Comparison of ENCODE assay signal across 25 cellular contexts in the genomic region with DNA sequence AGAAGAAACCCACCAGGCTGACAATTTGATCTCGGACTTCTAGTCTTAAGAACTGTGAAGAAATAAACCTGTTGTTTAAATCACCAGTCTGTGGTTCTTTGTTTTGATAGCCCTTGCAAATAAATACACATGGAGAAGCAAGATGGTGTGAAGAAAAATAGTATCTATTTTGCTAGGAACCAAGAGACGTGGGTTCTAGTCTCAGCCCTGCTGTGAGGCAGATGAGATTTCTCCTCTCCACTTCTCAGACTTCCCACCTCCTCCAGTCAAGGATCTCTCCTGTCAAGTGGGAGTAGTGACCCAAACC.
DNase-seq lines count a peak whose midpoint lies in the region; ATAC-seq, FAIRE-seq and TF ChIP-seq lines count a peak whose summit lies in the region.
"Had no signal": no experiment of that assay in that cellular context is flagged by ENCODE, and none has a peak within 500 bp of the region (broad histone marks: within the 10 kb centered on the region; RNA-seq: fewer than 3 reads in every experiment).

No MANE protein-coding gene starts in this region.

- no peak for TF ChIP-seq RAD21 in H1 (IDR thresholded peaks at IDR 0.05 in 1 of 2, conservative IDR thresholded peaks at IDR 0.05 in 1 of 2; ENCODE audit: low read depth in 2 of 2, low read length in 2 of 2)

- no peak overlapping the region for H3K4ac ChIP-seq in H1 (replicated peaks; ENCODE audit: insufficient read length, low read depth, low read length)

- H3K4me1 Mint-ChIP-seq in CD8-positive, alpha-beta memory T cell: no peaks in the 10 kb centered on the region

- peaks cover 0 to 2% of the 10 kb centered on the region in 2 experiments for H4K20me1 ChIP-seq in H1 (replicated peaks in 1 of 2; ENCODE audit: control insufficient read depth in 1 of 2, insufficient read depth in 2 of 2, low read length in 2 of 2)
- H4K20me1 ChIP-seq: BLaER1 treated with 17β-estradiol and CSF1 and Interleukin-3, amounts not matched to agents 10 nM and 100 nM had no signal

- TF ChIP-seq CTCF in WERI-Rb-1 (IDR thresholded peaks at IDR 0.05; ENCODE audit: low read depth, low read length): no peak
- TF ChIP-seq CTCF in H1 (IDR thresholded peaks at IDR 0.05; ENCODE audit: control extremely low read depth in 1 of 3, insufficient read depth in 1 of 3, low read depth in 1 of 3, low read length in 3 of 3): no peak
- TF ChIP-seq CTCF in omental fat pad (IDR thresholded peaks at IDR 0.05): no peak

- no peaks in the 10 kb centered on the region for H3K27me3 ChIP-seq in CD8-positive, alpha-beta memory T cell (ENCODE audit: insufficient read depth, low read length, poor library complexity, severe bottlenecking)
- H3K27me3 ChIP-seq in WERI-Rb-1 (ENCODE audit: insufficient read depth, low read depth, severe bottlenecking) (no peaks in the 10 kb centered on the region), H1 (replicated peaks in 1 of 4; ENCODE audit: control insufficient read depth in 3 of 4, extremely low read depth in 1 of 4, insufficient read depth in 3 of 4, low read length in 3 of 4) (no peaks in the 10 kb centered on the region)
- H3K27me3 ChIP-seq: BLaER1 treated with 17β-estradiol and CSF1 and Interleukin-3, amounts not matched to agents 10 nM and 100 nM had no signal

- H3K4me3 ChIP-seq in CD8-positive, alpha-beta memory T cell (ENCODE audit: low read length): no peak overlapping the region
- H3K4me3 ChIP-seq in WERI-Rb-1 (ENCODE audit: low read depth, low read length) (no peak overlapping the region), H1 (ENCODE audit: extremely low read depth in 1 of 4, insufficient read depth in 2 of 4, low read depth in 3 of 4, low read length in 4 of 4) (no peak overlapping the region)
- H3K4me3 ChIP-seq: A549; BLaER1 treated with 17β-estradiol and CSF1 and Interleukin-3, amounts not matched to agents 10 nM and 100 nM; GM12878 had no signal

- ATAC-seq in omental fat pad (ENCODE audit: low FRiP score): no peak
- ATAC-seq: A549; CD8-positive, alpha-beta T cell; GM12878 had no signal

- no peak overlapping the region for H2AFZ ChIP-seq in H1 (ENCODE audit: low read length)

- no peaks in the 10 kb centered on the region for H3K4me1 ChIP-seq in CD8-positive, alpha-beta memory T cell (ENCODE audit: insufficient read depth, low read length)
- no peaks in the 10 kb centered on the region for H3K4me1 ChIP-seq in H1 (replicated peaks in 1 of 4; ENCODE audit: control insufficient read depth in 3 of 4, insufficient read depth in 4 of 4, low read length in 3 of 4)
- H3K4me1 ChIP-seq: A549 had no signal

- no peak overlapping the region for H3K56ac ChIP-seq in H1 (replicated peaks; ENCODE audit: insufficient read length, low read depth, low read length)

- H4K91ac ChIP-seq in H1 (replicated peaks; ENCODE audit: insufficient read length, low read length): no peak overlapping the region

- H2BK120ac ChIP-seq in H1 (replicated peaks; ENCODE audit: low read depth, low read length): no peak overlapping the region

- H3K14ac ChIP-seq in H1 (ENCODE audit: insufficient read length): no peak overlapping the region

- H4K5ac ChIP-seq in H1 (ENCODE audit: insufficient read length, low read depth, low read length): no peak overlapping the region

- H2BK15ac ChIP-seq in H1 (ENCODE audit: low read length): 0 out of 2 replicates have a peak overlapping the region, but pooled peaks have one; percentile 72

- no peaks in the 10 kb centered on the region for H3K36me3 Mint-ChIP-seq in CD8-positive, alpha-beta memory T cell
- H3K36me3 Mint-ChIP-seq: CD8-positive, alpha-beta T cell had no signal

- no peak overlapping the region for H4K8ac ChIP-seq in H1 (ENCODE audit: extremely low read depth, insufficient read depth, low read length)

- H2BK12ac ChIP-seq in H1 (ENCODE audit: low read depth, low read length): no peak overlapping the region

- no peak for DNase-seq in CD8-positive, alpha-beta memory T cell
- DNase-seq in WERI-Rb-1: no peak
- no peak for DNase-seq in H1 (ENCODE audit: low read depth in 1 of 2, low spot score in 2 of 2)
- DNase-seq in omental fat pad (ENCODE audit: low spot score): no peak
- DNase-seq in anterior cingulate cortex (lab: John Stamatoyannopoulos, UW): no peak
- DNase-seq in islet precursor cell: no peak
- DNase-seq: AML-193; CD4-positive, alpha-beta T cell; CD8-positive, alpha-beta T cell; COR-L47; DMS 273 treated with DMSO at 0.1 percent for 48 hours; DMS153; DMS53; DMS79; DND-41; EL; GDM1 had no signal

- no peak overlapping the region for H3K18ac ChIP-seq in H1 (ENCODE audit: extremely low read depth, low read length)

- H2AK5ac ChIP-seq in H1 (ENCODE audit: low read depth, low read length): no peak overlapping the region

- H3K9me3 ChIP-seq in CD8-positive, alpha-beta memory T cell (ENCODE audit: low read length): no peaks in the 10 kb centered on the region
- peaks cover 6% of the 10 kb centered on the region for H3K9me3 ChIP-seq in WERI-Rb-1 (ENCODE audit: severe bottlenecking)
- no peaks in the 10 kb centered on the region for H3K9me3 ChIP-seq in H1 (ENCODE audit: insufficient read depth in 2 of 2, low read depth in 1 of 2, low read length in 1 of 2)

- TF ChIP-seq POLR2A in H1 (IDR thresholded peaks at IDR 0.05; ENCODE audit: control extremely low read depth in 1 of 2, low read depth in 2 of 2, low read length in 2 of 2): no peak

- H2BK20ac ChIP-seq in H1 (ENCODE audit: low read length): no peak overlapping the region

- CTCF ChIA-PET in CD8-positive, alpha-beta memory T cell (lab: Charles Lee): no interaction called here
- CTCF ChIA-PET in H1 (lab: Charles Lee; ENCODE audit: partially characterized antibody): interaction anchor here (1.0 kb wide), 1 partner anchor 14 kb away, joined by 3 read pairs; no protein-coding TSS in a partner anchor

- no peak for FAIRE-seq in H1 (lab: Jason Lieb, UNC)
- FAIRE-seq: A549, GM12878, GM12892, GM18507 had no signal

- H3K27me3 Mint-ChIP-seq in CD8-positive, alpha-beta memory T cell: peaks cover 0 to 4% of the 10 kb centered on the region in 2 donors
- H3K27me3 Mint-ChIP-seq: CD4-positive, alpha-beta T cell had no signal

- no peak for TF ChIP-seq EP300 in H1 (IDR thresholded peaks at IDR 0.05; ENCODE audit: borderline replicate concordance in 1 of 2, low read depth in 2 of 2, low read length in 2 of 2)

- H3K27ac Mint-ChIP-seq in CD8-positive, alpha-beta memory T cell: no peak overlapping the region
- H3K27ac Mint-ChIP-seq: B cell; CD4-positive, alpha-beta T cell; CD8-positive, alpha-beta T cell had no signal

- no peaks in the 10 kb centered on the region for H3K23me2 ChIP-seq in H1 (ENCODE audit: low read depth, low read length)

- H2BK5ac ChIP-seq in H1 (ENCODE audit: low read depth, low read length): no peak overlapping the region

- H3K27ac ChIP-seq in CD8-positive, alpha-beta memory T cell (ENCODE audit: low read depth, low read length): peak overlapping the region; percentile 9
- H3K27ac ChIP-seq in WERI-Rb-1 (peak overlapping the region; percentile 1; the same call in 1 of the 2 replicates), H1 (ENCODE audit: low read depth, low read length) (no peak overlapping the region)
- H3K27ac ChIP-seq: 22Rv1; A549; BLaER1 treated with 17β-estradiol and CSF1 and Interleukin-3, amounts not matched to agents 10 nM and 100 nM; C4-2B had no signal

- POLR2A ChIA-PET in CD8-positive, alpha-beta memory T cell (lab: Charles Lee): no interaction called here
- POLR2A ChIA-PET in H1 (lab: Charles Lee; ENCODE audit: partially characterized antibody): interaction anchor here (1.4 to 1.7 kb wide), 2 partner anchors 11 to 13 kb away, joined by 5 to 7 read pairs; no protein-coding TSS in a partner anchor

- H3K9ac ChIP-seq in H1 (replicated peaks in 1 of 4; ENCODE audit: extremely low read depth in 1 of 4, low read depth in 3 of 4, low read length in 3 of 4): no peak overlapping the region
- H3K9ac ChIP-seq: BLaER1 treated with 17β-estradiol and CSF1 and Interleukin-3, amounts not matched to agents 10 nM and 100 nM had no signal

- H3K79me2 ChIP-seq in H1 (ENCODE audit: control insufficient read depth in 1 of 2, insufficient read depth in 2 of 2, low read length in 2 of 2): no peaks in the 10 kb centered on the region; a peak in 1 of 4 replicates

- WGBS in H1 (ENCODE audit: extremely low coverage in 1 of 2, insufficient coverage in 1 of 2, insufficient read length in 1 of 2, insufficient replicate concordance in 2 of 2, low coverage in 1 of 2, low lambda C conversion rate in 2 of 2, missing lambda C conversion rate in 1 of 2), 2 experiments: 95% methylated on average over 2 of the region's 2 CpGs; no CpG with 5 or more reads in 1 of the 2 experiments

- H3K9me3 Mint-ChIP-seq in CD8-positive, alpha-beta memory T cell: peaks cover 0 to 8% (median 3%) of the 10 kb centered on the region in 5 donors

- H3K4me2 ChIP-seq in H1 (ENCODE audit: insufficient read depth in 1 of 2, low read depth in 2 of 2, low read length in 2 of 2): no peak overlapping the region
- H3K4me2 ChIP-seq: A549; BLaER1 treated with 17β-estradiol and CSF1 and Interleukin-3, amounts not matched to agents 10 nM and 100 nM had no signal

- H3K79me1 ChIP-seq in H1 (ENCODE audit: low read depth, low read length): 0 out of 2 replicates have a peak, but pooled peaks cover 2% of the 10 kb centered on the region

- H3K4me3 Mint-ChIP-seq in CD8-positive, alpha-beta memory T cell: no peak overlapping the region
- H3K4me3 Mint-ChIP-seq: B cell; CD4-positive, alpha-beta T cell; CD8-positive, alpha-beta T cell had no signal

- H3K36me3 ChIP-seq in CD8-positive, alpha-beta memory T cell (ENCODE audit: insufficient read depth, low read length): no peaks in the 10 kb centered on the region
- H3K36me3 ChIP-seq in WERI-Rb-1: no peaks in the 10 kb centered on the region
- no peaks in the 10 kb centered on the region for H3K36me3 ChIP-seq in H1 (ENCODE audit: control insufficient read depth in 2 of 4, insufficient read depth in 4 of 4, low read length in 3 of 4)
- H3K36me3 ChIP-seq: BLaER1 treated with 17β-estradiol and CSF1 and Interleukin-3, amounts not matched to agents 10 nM and 100 nM had no signal

- H3K23ac ChIP-seq in H1 (ENCODE audit: insufficient read length): no peak overlapping the region

TF ChIP-seq in H1, 55 proteins besides CTCF, POLR2A, EP300 and RAD21:
- TF ChIP-seq GABPA (IDR thresholded peaks at IDR 0.05; ENCODE audit: borderline replicate concordance, insufficient read depth, low read length) (no peak), NRF1 (IDR thresholded peaks at IDR 0.05; ENCODE audit: low read depth, low read length) (no peak), JUN (IDR thresholded peaks at IDR 0.05; ENCODE audit: low read depth, low read length) (no peak), TBP (IDR thresholded peaks at IDR 0.05; ENCODE audit: low read depth, low read length) (no peak), GTF2F1 (IDR thresholded peaks at IDR 0.05; ENCODE audit: borderline replicate concordance, low read depth, low read length) (no peak)
